In genomic region chr21:37338671-37339526, GRCh38 we compare ENCODE assay signal across 8 cellular contexts. TPM values are rescaled to one million over a fixed set of nuclear protein-coding genes. Genes with fewer than 3 reads are reported as not detected.
DNase-seq lines count a peak whose midpoint lies in the region; ATAC-seq and TF ChIP-seq lines count a peak whose summit lies in the region.

No MANE protein-coding gene starts in this region.

- peak overlapping the region; percentile 86 to 95 for H3K27ac ChIP-seq in ascending aorta
- peak overlapping the region; percentile 76 to 79 for H3K27ac ChIP-seq in uterus
- H3K27ac ChIP-seq in testis: peak overlapping the region in 1 of 2 donors; percentile 58

- H3K9me3 ChIP-seq in ascending aorta: no peaks in the 10 kb centered on the region
- no peaks in the 10 kb centered on the region for H3K9me3 ChIP-seq in uterus
- no peaks in the 10 kb centered on the region for H3K9me3 ChIP-seq in testis

- H3K27me3 ChIP-seq in ascending aorta: no peaks in the 10 kb centered on the region
- no peaks in the 10 kb centered on the region for H3K27me3 ChIP-seq in uterus
- no peaks in the 10 kb centered on the region for H3K27me3 ChIP-seq in testis

- peaks cover 0 to 21% of the 10 kb centered on the region in 2 donors for H3K4me1 ChIP-seq in ascending aorta
- H3K4me1 ChIP-seq in uterus: peaks cover 0 to 4% of the 10 kb centered on the region in 2 donors
- H3K4me1 ChIP-seq in testis: peaks cover 4% of the 10 kb centered on the region

- WGBS in testis, 2 donors: 39 to 46% methylated on average over 11 of the region's 11 CpGs

- H3K4me3 ChIP-seq in ascending aorta (no peak overlapping the region), uterus (no peak overlapping the region), testis (no peak overlapping the region)

- TF ChIP-seq CTCF in ascending aorta (IDR thresholded peaks at IDR 0.05) (no peak), uterus (IDR thresholded peaks at IDR 0.05) (no peak), testis (IDR thresholded peaks at IDR 0.05) (no peak)

- intact Hi-C loops in ascending aorta (cut with DNase I): loop anchor here (1.0 kb wide), 3 partner anchors 27 to 320 kb away; partner anchors contain the start of genes DYRK1A and VPS26C
- intact Hi-C loops in uterus (cut with DNase I; ENCODE audit: low total_unique reads): no loop called here
- intact Hi-C loops in testis (cut with DNase I; ENCODE audit: low total_unique reads): no loop called here

- H3K36me3 ChIP-seq in ascending aorta (no peaks in the 10 kb centered on the region), uterus (no peaks in the 10 kb centered on the region), testis (ENCODE audit: low read depth, missing control alignments) (no peaks in the 10 kb centered on the region)

- ATAC-seq in HG03442 (IDR thresholded peaks at IDR 0.05; ENCODE audit: unreplicated experiment): no peak

- no peak for TF ChIP-seq POLR2A in uterus (IDR thresholded peaks at IDR 0.05)
- no peak for TF ChIP-seq POLR2A in testis (IDR thresholded peaks at IDR 0.05)

- peak; percentile 4 for DNase-seq in NK-92 treated with Interleukin-12 subunit alpha and Interleukin-12 subunit beta, amount 100 ng/mL, for 24 hours (lab: John Stamatoyannopoulos, UW)
- DNase-seq in NK-92 (lab: John Stamatoyannopoulos, UW; ENCODE audit: unreplicated experiment): no peak
- peak in 1 of 2 donors; percentile 74 for DNase-seq in ascending aorta (ENCODE audit: low spot score in 2 of 2)
- DNase-seq in left kidney (ENCODE audit: low read depth, low spot score): peak; percentile 59
- peak; percentile 51 to 63 for DNase-seq in uterus
- DNase-seq in testis: no peak
- no peak for DNase-seq in CD1c-positive myeloid dendritic cell (ENCODE audit: extremely low spot score)

RNA-seq across cellular contexts. Expression of gene DYRK1A, which starts 27.7 kb away (rescaled TPM):
- total RNA-seq in ascending aorta: 34.4 TPM
- total RNA-seq in uterus: 100 to 1,000 TPM in 3 of 4 donors, 10 to 100 TPM in 1; 42.0 to 137 (median 119) TPM
- total RNA-seq in testis: 100 to 1,000 TPM; 141 to 166 TPM
- polyA plus RNA-seq in testis (ENCODE audit: insufficient read depth, low read depth, low replicate concordance): 68.6 TPM

Comparison
In these comparisons a context has a peak if more than half of its experiments do, and no peak if none do; other contexts are left out.
1. DNase-seq: peak in NK-92 treated with Interleukin-12 subunit alpha and Interleukin-12 subunit beta, amount 100 ng/mL, for 24 hours (single experiment), left kidney (single experiment) and uterus (2 of 2); none in NK-92 (single experiment), testis (single experiment) and CD1c-positive myeloid dendritic cell (single experiment).